ENCODE assay signal across 22 cellular contexts in the genomic region with DNA sequence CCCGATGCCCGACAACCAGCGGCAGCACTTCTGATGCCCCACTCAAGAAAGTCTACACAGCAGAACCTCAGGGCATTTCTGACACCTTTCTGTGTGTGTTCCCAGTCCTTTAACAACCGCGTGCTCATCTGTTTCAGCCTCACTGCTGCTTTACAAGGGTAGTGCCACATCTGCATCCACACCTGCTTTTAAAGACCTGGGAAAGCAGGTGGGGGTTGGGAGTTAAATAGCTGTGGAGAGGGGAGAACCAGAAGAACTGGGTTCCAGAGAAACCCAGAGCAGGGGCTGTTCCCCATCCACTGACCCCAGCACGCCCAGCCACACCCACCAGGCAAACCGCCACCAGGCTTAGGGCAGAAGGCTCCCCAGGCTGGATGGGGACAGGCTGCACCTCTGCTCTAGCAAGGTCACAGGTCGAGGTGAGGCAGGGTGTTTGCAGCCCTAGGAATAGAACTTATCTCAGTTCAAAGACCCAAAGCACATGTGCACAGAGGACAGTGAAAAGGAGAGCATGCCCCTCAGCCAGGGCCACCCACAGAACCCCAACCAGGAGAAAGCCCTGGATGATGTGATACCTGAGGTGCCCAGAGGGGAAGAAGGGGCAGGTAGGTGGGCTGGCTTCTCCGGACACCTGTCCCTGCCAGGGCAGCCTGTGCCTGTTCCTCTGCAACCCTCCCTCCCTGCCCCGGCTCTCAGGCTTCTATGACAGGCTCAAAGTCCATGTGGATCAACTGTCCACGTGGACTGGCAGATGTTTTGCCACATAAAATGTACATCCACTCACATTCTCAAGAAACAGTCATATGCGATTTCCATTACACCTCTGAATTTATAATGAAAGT. TPM values are rescaled to one million over a fixed set of nuclear protein-coding genes. Genes with fewer than 3 reads are reported as not detected.
A peak's percentile ranks its signal among the peaks of the same experiment; 100 is the strongest.
DNase-seq lines count a peak whose midpoint lies in the region; ATAC-seq and TF ChIP-seq lines count a peak whose summit lies in the region.
"Had no signal": no experiment of that assay in that cellular context is flagged by ENCODE, and none has a peak within 500 bp of the region (broad histone marks: within the 10 kb centered on the region; RNA-seq: fewer than 3 reads in every experiment).

No MANE protein-coding gene starts in this region.

- no peaks in the 10 kb centered on the region for H3K36me3 ChIP-seq in body of pancreas (replicated peaks in 1 of 2; ENCODE audit: insufficient read depth in 1 of 2, low read depth in 2 of 2)

- no peaks in the 10 kb centered on the region for H3K9me3 ChIP-seq in body of pancreas
- H3K9me3 ChIP-seq: A549 had no signal

- DNase-seq in NCI-H748 (lab: John Stamatoyannopoulos, UW; ENCODE audit: unreplicated experiment) (peak; percentile 24), NCI-H748 treated with DMSO at 0.1 percent for 48 hours (lab: John Stamatoyannopoulos, UW) (no peak), body of pancreas (peak; percentile 58 to 78 (median 66)), mucosa of gallbladder (ENCODE audit: low spot score) (peak; percentile 60), NCI-H1436 (lab: John Stamatoyannopoulos, UW) (no peak), RWPE1 (ENCODE audit: low spot score) (no peak)
- DNase-seq: activated naive CD4-positive, alpha-beta T cell treated with anti-CD3 and anti-CD28 coated beads for 36 hours; activated T-cell treated with anti-CD3 and anti-CD28 coated beads, Interleukin-2, amount 50 U/mL, for 48 hours; aorta; caudate nucleus; dermis blood vessel endothelial cell; immature natural killer cell; NCI-H2171; NCI-H524 treated with DMSO at 0.1 percent for 48 hours; nucleus accumbens; SHP77 treated with DMSO at 0.1 percent for 48 hours; stimulated activated CD4-positive, alpha-beta T cell treated with anti-CD3 and anti-CD28 coated beads, Interleukin-4, amount 100 ng/mL, for 4 hours had no signal

- H3K27ac ChIP-seq in body of pancreas: peak overlapping the region in 3 of 4 donors; percentile 87 to 95 (median 91)
- peak overlapping the region; percentile 3 for H3K27ac ChIP-seq in temporal lobe (ENCODE audit: low read depth, low read length)
- no peak overlapping the region for H3K27ac ChIP-seq in RWPE1
- H3K27ac ChIP-seq: A549 had no signal

- 61 to 63% methylated on average over 10 to 12 of the region's 12 CpGs for WGBS in body of pancreas, 2 donors

- TF ChIP-seq POLR2A in body of pancreas (IDR thresholded peaks at IDR 0.05): no peak

- H3K27me3 ChIP-seq in body of pancreas: no peaks in the 10 kb centered on the region

- ATAC-seq in body of pancreas: peak; percentile 9
- ATAC-seq in GM18502 (IDR thresholded peaks at IDR 0.05; ENCODE audit: poor library complexity, unreplicated experiment): no peak
- ATAC-seq: A549 had no signal

- no peak overlapping the region for H3K4me3 ChIP-seq in body of pancreas
- H3K4me3 ChIP-seq: A549, lung had no signal

- TF ChIP-seq CTCF in body of pancreas (IDR thresholded peaks at IDR 0.05) (no peak), RWPE1 (conservative IDR thresholded peaks at IDR 0.05; ENCODE audit: low read depth) (no peak)

- intact Hi-C loops in body of pancreas (cut with DNase I): no loop called here

- CTCF ChIA-PET in RWPE1 (lab: Yijun Ruan, JAX): no interaction called here

- POLR2A ChIA-PET in RWPE1 (lab: Yijun Ruan, JAX; ENCODE audit: low non-redundant PET): no interaction called here

- peaks cover 76% of the 10 kb centered on the region for H3K4me1 ChIP-seq in body of pancreas
- H3K4me1 ChIP-seq: A549 had no signal

RNA-seq across cellular contexts. Expression of gene COBL, which starts 51.3 kb away (rescaled TPM):
- total RNA-seq in body of pancreas (10 to 100 TPM; 22.3 to 25.4 TPM), mucosa of gallbladder (87.3 TPM), temporal lobe (9.8 TPM)
- total RNA-seq: activated CD8-positive, alpha-beta memory T cell treated with anti-CD3 and anti-CD28 coated beads for 36 hours; activated naive CD4-positive, alpha-beta T cell treated with anti-CD3 and anti-CD28 coated beads for 36 hours had no signal

Comparison
In these comparisons a context has a peak if more than half of its experiments do, and no peak if none do; other contexts are left out.
1. DNase-seq: peak in NCI-H748 (single experiment), body of pancreas (4 of 4) and mucosa of gallbladder (single experiment); none in NCI-H748 treated with DMSO at 0.1 percent for 48 hours (single experiment), NCI-H1436 (single experiment) and RWPE1 (single experiment).